In genomic region chr20:48919336-48919881, GRCh38 we compare ENCODE assay signal across 19 cellular contexts. TPM values are rescaled to one million over a fixed set of nuclear protein-coding genes. Genes with fewer than 3 reads are reported as not detected.
DNase-seq lines count a peak whose midpoint lies in the region; ATAC-seq and TF ChIP-seq lines count a peak whose summit lies in the region.
"Had no signal": no experiment of that assay in that cellular context is flagged by ENCODE, and none has a peak within 500 bp of the region (broad histone marks: within the 10 kb centered on the region; RNA-seq: fewer than 3 reads in every experiment).

No MANE protein-coding gene starts in this region.

- no peaks in the 10 kb centered on the region for H3K9me3 ChIP-seq in CD4-positive, alpha-beta T cell (ENCODE audit: control insufficient read depth, low read length)
- H3K9me3 ChIP-seq: MG63, SK-N-SH, stomach, upper lobe of left lung had no signal

- no peak overlapping the region for H3K27ac ChIP-seq in CD4-positive, alpha-beta T cell (ENCODE audit: low read depth, low read length)
- H3K27ac ChIP-seq in HL-60 (replicated peaks) = peak overlapping the region; percentile 92
- H3K27ac ChIP-seq: upper lobe of left lung had no signal

- CTCF ChIA-PET in CD4-positive, alpha-beta T cell (lab: Charles Lee) = interaction anchor here (0.6 to 1.6 kb wide), 2 partner anchors 30 to 1319 kb away, joined by 3 to 4 read pairs; no protein-coding TSS in a partner anchor

- DNase-seq in CD4-positive, alpha-beta T cell = no peak
- DNase-seq in HL-60 (ENCODE audit: low read depth in 1 of 2, low spot score in 1 of 2) (no peak), glutamatergic neuron (no peak), nephron progenitor cell (no peak), DMS153 treated with DMSO at 0.1 percent for 48 hours (lab: John Stamatoyannopoulos, UW; ENCODE audit: unreplicated experiment) (no peak)
- DNase-seq: activated CD4-positive, alpha-beta T cell treated with anti-CD3 and anti-CD28 coated beads for 4 hours; activated CD8-positive, alpha-beta memory T cell treated with anti-CD3 and anti-CD28 coated beads, Interleukin-2, amount 50 U/mL, for 4 hours; MG63; NCI-H1436; NCI-H524; SK-N-SH; stimulated activated CD4-positive, alpha-beta T cell treated with anti-CD3 and anti-CD28 coated beads, Interleukin-4, amount 100 ng/mL, for 24 hours; stomach; upper lobe of left lung had no signal

- H3K4me3 Mint-ChIP-seq in CD4-positive, alpha-beta T cell = peak overlapping the region; percentile 93
- peak overlapping the region; percentile 95 for H3K4me3 Mint-ChIP-seq in glutamatergic neuron (ENCODE audit: unreplicated experiment)
- H3K4me3 Mint-ChIP-seq in nephron progenitor cell = peak overlapping the region; percentile 93

- peaks cover 5% of the 10 kb centered on the region for H3K36me3 Mint-ChIP-seq in CD4-positive, alpha-beta T cell (ENCODE audit: low read depth)
- H3K36me3 Mint-ChIP-seq in glutamatergic neuron (ENCODE audit: unreplicated experiment) (peaks cover 5% of the 10 kb centered on the region), nephron progenitor cell (ENCODE audit: low read depth) (no peaks in the 10 kb centered on the region)

- peak overlapping the region; percentile 87 for H3K27ac Mint-ChIP-seq in CD4-positive, alpha-beta T cell
- H3K27ac Mint-ChIP-seq in glutamatergic neuron (ENCODE audit: unreplicated experiment) (peak overlapping the region; percentile 99), nephron progenitor cell (no peak overlapping the region)

- H3K4me1 Mint-ChIP-seq in CD4-positive, alpha-beta T cell (ENCODE audit: low read depth) = peaks cover 41% of the 10 kb centered on the region
- H3K4me1 Mint-ChIP-seq in glutamatergic neuron (ENCODE audit: low read depth, unreplicated experiment) = peaks cover 28% of the 10 kb centered on the region
- H3K4me1 Mint-ChIP-seq in nephron progenitor cell = peaks cover 46% of the 10 kb centered on the region

- intact Hi-C loops in CD4-positive, alpha-beta T cell (cut with DNase I, micrococcal nuclease) = no loop called here

- no peaks in the 10 kb centered on the region for H3K27me3 Mint-ChIP-seq in CD4-positive, alpha-beta T cell
- H3K27me3 Mint-ChIP-seq in glutamatergic neuron (ENCODE audit: unreplicated experiment) (peaks cover 18% of the 10 kb centered on the region), nephron progenitor cell (ENCODE audit: low read depth, poor library complexity) (no peaks in the 10 kb centered on the region)
- H3K27me3 Mint-ChIP-seq: memory B cell had no signal

- TF ChIP-seq CTCF in CD4-positive, alpha-beta T cell (IDR thresholded peaks at IDR 0.05) = no peak
- TF ChIP-seq CTCF in HL-60 (IDR thresholded peaks at IDR 0.05; ENCODE audit: insufficient read depth, low read length) (no peak), glutamatergic neuron (IDR thresholded peaks at IDR 0.05; ENCODE audit: partially characterized antibody, unreplicated experiment) (no peak), nephron progenitor cell (IDR thresholded peaks at IDR 0.05) (no peak)

- H3K9me3 Mint-ChIP-seq in CD4-positive, alpha-beta T cell = no peaks in the 10 kb centered on the region
- H3K9me3 Mint-ChIP-seq in glutamatergic neuron (ENCODE audit: unreplicated experiment) (peaks cover 13% of the 10 kb centered on the region), nephron progenitor cell (no peaks in the 10 kb centered on the region)
- H3K9me3 Mint-ChIP-seq: activated naive CD4-positive, alpha-beta T cell treated with anti-CD3 and anti-CD28 coated beads, Interleukin-2, amount 50 U/mL, for 72 hours; memory B cell had no signal

- H3K27me3 ChIP-seq in CD4-positive, alpha-beta T cell (ENCODE audit: control insufficient read depth, insufficient read depth, low read length) = no peaks in the 10 kb centered on the region
- H3K27me3 ChIP-seq in HL-60 (ENCODE audit: insufficient read depth, poor library complexity, severe bottlenecking) = no peaks in the 10 kb centered on the region
- H3K27me3 ChIP-seq: MG63, stomach, upper lobe of left lung had no signal

- POLR2A ChIA-PET in CD4-positive, alpha-beta T cell (lab: Charles Lee) = no interaction called here

- no peak for ATAC-seq in CD4-positive, alpha-beta T cell (ENCODE audit: poor library complexity)
- no peak for ATAC-seq in GM21528 (IDR thresholded peaks at IDR 0.05; ENCODE audit: low FRiP score, unreplicated experiment)
- ATAC-seq in HG03045 (IDR thresholded peaks at IDR 0.05; ENCODE audit: unreplicated experiment) = no peak
- ATAC-seq: activated naive CD4-positive, alpha-beta T cell treated with anti-CD3 and anti-CD28 coated beads, Interleukin-2, amount 50 U/mL, for 72 hours had no signal

- H3K4me3 ChIP-seq in HL-60 (replicated peaks; ENCODE audit: insufficient read depth, low read length) = no peak overlapping the region
- H3K4me3 ChIP-seq: MG63, smooth muscle cell, stomach, upper lobe of left lung had no signal

RNA-seq across cellular contexts. Expression of gene ARFGEF2, which starts 2.1 kb away (rescaled TPM):
- 10 to 100 TPM; 23.0 to 23.4 TPM for total RNA-seq in CD4-positive, alpha-beta T cell
- 30.2 TPM for total RNA-seq in glutamatergic neuron (ENCODE audit: unreplicated experiment)
